In genomic region chr1:52056110-52056936, GRCh38 we compare ENCODE assay signal across 8 cellular contexts. TPM values are rescaled to one million over a fixed set of nuclear protein-coding genes. Genes with fewer than 3 reads are reported as not detected.
DNase-seq lines count a peak whose midpoint lies in the region; ATAC-seq and TF ChIP-seq lines count a peak whose summit lies in the region.

BTF3L4 (plus strand) TSS chr1:52056295; CDS start chr1:52059848, 3,553 bp downstream.

- peak; percentile 73 for ATAC-seq in GM21619 (IDR thresholded peaks at IDR 0.05; ENCODE audit: unreplicated experiment)
- ATAC-seq in mucosa of descending colon = peak; percentile 95

- TF ChIP-seq CTCF in PC-9 (conservative IDR thresholded peaks at IDR 0.05) (no peak), epithelial cell of esophagus (IDR thresholded peaks at IDR 0.05; ENCODE audit: insufficient read depth, low read depth, low read length, missing control alignments) (no peak), mucosa of descending colon (IDR thresholded peaks at IDR 0.05) (no peak)

- peaks cover 39% of the 10 kb centered on the region for H3K4me1 ChIP-seq in PC-9 (replicated peaks; ENCODE audit: insufficient read depth)
- H3K4me1 ChIP-seq in mucosa of descending colon (ENCODE audit: low read depth) = peaks cover 25% of the 10 kb centered on the region

- H4K20me1 ChIP-seq in PC-9 (ENCODE audit: insufficient read depth) = peaks cover 38% of the 10 kb centered on the region

- H3K36me3 ChIP-seq in PC-9 (ENCODE audit: low read depth) (peaks cover 29% of the 10 kb centered on the region), mucosa of descending colon (ENCODE audit: low read depth) (no peaks in the 10 kb centered on the region)

- BruUV-seq in PC-9 (replicated peaks; lab: Mats Ljungman, UMichigan) = no TSS peak

- POLR2A ChIA-PET in PC-9 (lab: Charles Lee; ENCODE audit: unreplicated experiment) = no interaction called here

- in situ Hi-C loops in KBM-7 (cut with MboI; ENCODE audit: low pct_unique_long_range_greater_than_20kb, low sequenced_read_pairs) = no loop called here

- H3K4me2 ChIP-seq in PC-9 = peak within 1 kb of the TSS; percentile 99

- no peaks in the 10 kb centered on the region for H3K27me3 ChIP-seq in PC-9 (ENCODE audit: insufficient read depth, low read depth)

- H2AFZ ChIP-seq in PC-9 = peak within 1 kb of the TSS; percentile 76

- CTCF ChIA-PET in PC-9 (lab: Charles Lee) = no interaction called here

- no peaks in the 10 kb centered on the region for H3K9me3 ChIP-seq in PC-9 (ENCODE audit: insufficient read depth, low read depth)
- H3K9me3 ChIP-seq in mucosa of descending colon = no peaks in the 10 kb centered on the region

- peaks cover 81% of the 10 kb centered on the region for H3K79me2 ChIP-seq in PC-9 (ENCODE audit: low read depth)

- H3K9me2 ChIP-seq in PC-9 (ENCODE audit: insufficient read depth) = no peaks in the 10 kb centered on the region

- H3K4me3 ChIP-seq in PC-9 (peak within 1 kb of the TSS; percentile 95), epithelial cell of esophagus (ENCODE audit: low read length) (peak within 1 kb of the TSS; percentile 87), mucosa of descending colon (peak within 1 kb of the TSS; percentile 82)

- intact Hi-C loops in PC-9 (cut with micrococcal nuclease; ENCODE audit: unreplicated experiment) (loop anchor here (1.0 to 5.0 kb wide), 3 partner anchors 23 to 311 kb away; partner anchors contain the start of genes CC2D1B, KTI12 and NRDC), mucosa of descending colon (cut with DNase I, micrococcal nuclease) (no loop called here)

- peak; percentile 93 for DNase-seq in DMS153 (lab: John Stamatoyannopoulos, UW)
- peak; percentile 96 for DNase-seq in KBM-7
- peak; percentile 89 to 94 for DNase-seq in PC-9
- DNase-seq in activated T-cell treated with anti-CD3 and anti-CD28 coated beads for 48 hours (ENCODE audit: low read depth) = peak; percentile 91
- peak; percentile 96 for DNase-seq in epithelial cell of esophagus (ENCODE audit: low read depth)
- peak; percentile 96 to 98 (median 96) for DNase-seq in mucosa of descending colon
- peak; percentile 87 for DNase-seq in stimulated activated CD8-positive, alpha-beta memory T cell treated with anti-CD3 and anti-CD28 coated beads, Interleukin-4, amount 100 ng/mL, for 24 hours (ENCODE audit: low read depth)

- H3F3A ChIP-seq in PC-9 (ENCODE audit: insufficient read depth, low read depth) = peaks cover 21% of the 10 kb centered on the region

- H3K27ac ChIP-seq in PC-9 = peak within 1 kb of the TSS; percentile 93

RNA-seq across cellular contexts. Expression of gene BTF3L4, which starts in this region (rescaled TPM):
- total RNA-seq in PC-9 (2021) (47.0 and 48.6 TPM in 2 replicates), mucosa of descending colon (10 to 100 TPM; 22.4 to 27.7 (median 26.4) TPM)

Comparison
In these comparisons a context has a peak if more than half of its experiments do, and no peak if none do; other contexts are left out.
1. Peak in every context shown above with its lines: DNase-seq, ATAC-seq, H3K4me3 ChIP-seq and H3K27ac ChIP-seq.